24 cellular contexts compared by ENCODE assay signal in the genomic region with DNA sequence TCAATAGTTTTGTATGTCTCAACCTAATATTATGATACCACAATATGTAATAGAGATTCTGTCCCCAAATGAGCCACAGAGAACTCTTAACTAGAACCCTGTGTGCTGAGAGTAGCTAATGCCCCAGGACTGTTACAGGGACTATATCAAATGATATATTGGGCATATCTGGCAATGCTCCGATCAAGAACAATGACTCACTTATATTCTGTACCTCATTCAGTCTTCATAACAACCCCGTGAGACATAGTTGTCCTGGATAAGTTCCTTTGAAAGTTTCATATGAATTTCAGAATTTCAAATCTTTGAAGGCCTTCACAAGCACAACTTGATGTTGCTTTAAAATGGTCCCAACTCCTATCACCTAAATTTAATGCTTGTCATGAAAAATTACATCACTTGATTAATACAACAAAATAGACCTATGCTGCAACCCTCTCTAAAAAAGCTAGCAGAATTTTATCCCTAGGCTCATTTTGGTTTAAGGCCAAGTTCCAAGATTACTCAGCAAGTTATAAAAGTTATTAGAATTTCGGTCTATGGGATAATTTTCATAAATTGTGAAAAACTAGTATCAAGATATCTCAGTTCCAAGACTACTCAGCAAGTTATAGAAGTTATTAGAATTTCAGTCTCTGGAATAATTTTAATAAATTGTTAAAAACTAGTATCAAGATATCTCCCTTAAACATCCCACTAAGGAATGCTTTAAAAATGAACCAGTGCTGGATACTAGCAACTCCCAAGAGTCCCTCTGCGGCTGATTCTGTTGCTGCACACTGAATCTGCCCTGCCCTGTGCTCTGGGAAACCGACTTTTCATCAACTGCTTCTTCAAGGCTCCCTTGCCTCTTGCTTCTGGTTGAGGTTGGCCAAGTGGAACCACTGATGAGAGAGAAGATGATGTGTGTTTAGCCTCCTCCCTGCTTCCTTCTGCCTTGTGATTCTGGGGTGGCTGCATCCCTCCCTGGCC. TPM values are rescaled to one million over a fixed set of nuclear protein-coding genes. Genes with fewer than 3 reads are reported as not detected.
DNase-seq lines count a peak whose midpoint lies in the region; ATAC-seq, FAIRE-seq and TF ChIP-seq lines count a peak whose summit lies in the region.
"Had no signal": no experiment of that assay in that cellular context is flagged by ENCODE, and none has a peak within 500 bp of the region (broad histone marks: within the 10 kb centered on the region; RNA-seq: fewer than 3 reads in every experiment).

No MANE protein-coding gene starts in this region.

- H3K4me3 ChIP-seq in A549 (no peak overlapping the region), lower lobe of right lung (no peak overlapping the region)
- H3K4me3 ChIP-seq: heart left ventricle, prostate gland, tibial artery had no signal

- no peak for DNase-seq in A549 (ENCODE audit: low read depth in 1 of 2, low spot score in 1 of 2)
- peak; percentile 47 for DNase-seq in HT1080 (ENCODE audit: low read depth)
- peak; percentile 57 for DNase-seq in epidermal melanocyte (ENCODE audit: insufficient read length, low spot score)
- DNase-seq in lower lobe of right lung: no peak
- DNase-seq in HK-2 (ENCODE audit: unreplicated experiment): no peak
- DNase-seq in superior temporal gyrus (ENCODE audit: extremely low spot score): no peak
- DNase-seq in GM10266 (ENCODE audit: extremely low spot score): no peak
- DNase-seq: activated CD8-positive, alpha-beta T cell treated with anti-CD3 and anti-CD28 coated beads, Interleukin-2, amount 10 ng/mL, durations not matched to agents 7 days and 5 days; activated T-cell treated with anti-CD3 and anti-CD28 coated beads, Interleukin-2, amount 50 U/mL, for 48 hours; CD8-positive, alpha-beta T cell; DND-41; GOT3; NCI-H1930; NCI-H446 treated with DMSO at 0.1 percent for 48 hours; NK-92 treated with Interleukin-12 subunit alpha and Interleukin-12 subunit beta, amount 100 ng/mL, for 24 hours; stimulated activated CD4-positive, alpha-beta T cell treated with anti-CD3 and anti-CD28 coated beads, Interleukin-12 subunit alpha, Interleukin-12 subunit beta, amount 100 ng/mL, for 4 hours; T-helper 1 cell; tibial artery; WERI-Rb-1 had no signal

- intact Hi-C loops in lower lobe of right lung (cut with DNase I): no loop called here

- TF ChIP-seq POLR2A in A549 (IDR thresholded peaks at IDR 0.05; ENCODE audit: low read length): no peak

- no peak for FAIRE-seq in A549 (lab: Jason Lieb, UNC)
- FAIRE-seq: bronchial epithelial cell had no signal

- H3K4me1 ChIP-seq in A549 (peaks cover 46% of the 10 kb centered on the region), lower lobe of right lung (peaks cover 11% of the 10 kb centered on the region)
- H3K4me1 ChIP-seq: prostate gland had no signal

- H3K9me3 ChIP-seq in A549 (no peaks in the 10 kb centered on the region), lower lobe of right lung (no peaks in the 10 kb centered on the region)
- H3K9me3 ChIP-seq: heart left ventricle, prostate gland, tibial artery had no signal

- no peaks in the 10 kb centered on the region for H3K27me3 ChIP-seq in lower lobe of right lung (ENCODE audit: low read depth)
- H3K27me3 ChIP-seq: heart left ventricle, tibial artery had no signal

- TF ChIP-seq CTCF in A549 (IDR thresholded peaks at IDR 0.05) (no peak), lower lobe of right lung (IDR thresholded peaks at IDR 0.05) (no peak), GM10266 (IDR thresholded peaks at IDR 0.05; ENCODE audit: control insufficient read depth, insufficient read depth, low read depth, missing control alignments) (no peak)

- TF ChIP-seq RAD21 in A549 (conservative IDR thresholded peaks at IDR 0.05 in 1 of 2, IDR thresholded peaks at IDR 0.05 in 1 of 2): no peak

- POLR2A ChIA-PET in A549 (lab: Yijun Ruan, JAX): no interaction called here

- H3K36me3 ChIP-seq in lower lobe of right lung: no peaks in the 10 kb centered on the region
- H3K36me3 ChIP-seq: heart left ventricle, prostate gland, tibial artery, WERI-Rb-1 had no signal

- CTCF ChIA-PET in A549 (lab: Yijun Ruan, JAX): interaction anchor here (0.6 to 1.9 kb wide), 2 partner anchors 48 to 486 kb away, joined by 3 to 4 read pairs; no protein-coding TSS in a partner anchor

- 78% methylated on average over 5 of the region's 5 CpGs for WGBS in A549 (ENCODE audit: missing lambda C conversion rate)

- H3K27ac ChIP-seq in A549: peak overlapping the region; percentile 73 to 75; a peak in 4 of 6 replicates
- peak overlapping the region; percentile 28 for H3K27ac ChIP-seq in lower lobe of right lung
- H3K27ac ChIP-seq: prostate gland, tibial artery, WERI-Rb-1 had no signal

- peak overlapping the region; percentile 69; the same call in 1 of the 3 replicates for H3K4me2 ChIP-seq in A549

- ATAC-seq in A549 (no peak), lower lobe of right lung (no peak), GM21723 (IDR thresholded peaks at IDR 0.05; ENCODE audit: unreplicated experiment) (no peak)
- ATAC-seq: activated CD8-positive, alpha-beta T cell treated with anti-CD3 and anti-CD28 coated beads, Interleukin-2, amount 10 ng/mL, durations not matched to agents 7 days and 5 days; activated naive CD4-positive, alpha-beta T cell treated with anti-CD3 and anti-CD28 coated beads, Interleukin-2, amount 50 U/mL, for 72 hours; CD8-positive, alpha-beta T cell had no signal

- TF ChIP-seq EP300 in A549 (IDR thresholded peaks at IDR 0.05): no peak

TF ChIP-seq in A549, 52 proteins besides CTCF, POLR2A, EP300 and RAD21:
- TF ChIP-seq CHD2 (IDR thresholded peaks at IDR 0.05; ENCODE audit: low read length, partially characterized antibody) (no peak), MAZ (IDR thresholded peaks at IDR 0.05; ENCODE audit: borderline replicate concordance, low read depth, low read length) (no peak), BHLHE40 (IDR thresholded peaks at IDR 0.05; ENCODE audit: low read depth, low read length) (no peak), KDM5A (IDR thresholded peaks at IDR 0.05) (no peak), CBX2 (IDR thresholded peaks at IDR 0.05; ENCODE audit: borderline replicate concordance, low read depth) (no peak), HDAC2 (IDR thresholded peaks at IDR 0.05) (no peak), SREBF2 (IDR thresholded peaks at IDR 0.05) (no peak), HEYL (CRISPR knock-in tag; IDR thresholded peaks at IDR 0.05) (no peak), PHF8 (IDR thresholded peaks at IDR 0.05; ENCODE audit: borderline replicate concordance, low read depth) (no peak), HOXB13 (CRISPR knock-in tag; IDR thresholded peaks at IDR 0.05; ENCODE audit: low read depth) (no peak)
- TF ChIP-seq, protein P1, sequence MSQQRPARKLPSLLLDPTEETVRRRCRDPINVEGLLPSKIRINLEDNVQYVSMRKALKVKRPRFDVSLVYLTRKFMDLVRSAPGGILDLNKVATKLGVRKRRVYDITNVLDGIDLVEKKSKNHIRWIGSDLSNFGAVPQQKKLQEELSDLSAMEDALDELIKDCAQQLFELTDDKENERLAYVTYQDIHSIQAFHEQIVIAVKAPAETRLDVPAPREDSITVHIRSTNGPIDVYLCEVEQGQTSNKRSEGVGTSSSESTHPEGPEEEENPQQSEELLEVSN (IDR thresholded peaks at IDR 0.05; ENCODE audit: borderline replicate concordance, low read depth): no peak
- TF ChIP-seq, protein P2, sequence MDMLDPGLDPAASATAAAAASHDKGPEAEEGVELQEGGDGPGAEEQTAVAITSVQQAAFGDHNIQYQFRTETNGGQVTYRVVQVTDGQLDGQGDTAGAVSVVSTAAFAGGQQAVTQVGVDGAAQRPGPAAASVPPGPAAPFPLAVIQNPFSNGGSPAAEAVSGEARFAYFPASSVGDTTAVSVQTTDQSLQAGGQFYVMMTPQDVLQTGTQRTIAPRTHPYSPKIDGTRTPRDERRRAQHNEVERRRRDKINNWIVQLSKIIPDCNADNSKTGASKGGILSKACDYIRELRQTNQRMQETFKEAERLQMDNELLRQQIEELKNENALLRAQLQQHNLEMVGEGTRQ (IDR thresholded peaks at IDR 0.05): no peak
- TF ChIP-seq, protein P3, sequence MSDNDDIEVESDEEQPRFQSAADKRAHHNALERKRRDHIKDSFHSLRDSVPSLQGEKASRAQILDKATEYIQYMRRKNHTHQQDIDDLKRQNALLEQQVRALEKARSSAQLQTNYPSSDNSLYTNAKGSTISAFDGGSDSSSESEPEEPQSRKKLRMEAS (IDR thresholded peaks at IDR 0.05): no peak

RNA-seq across cellular contexts. Expression of gene ANXA3, which starts 6.0 kb away (rescaled TPM):
- polyA plus RNA-seq in A549 (2011; rRNA removed): 126 and 145 TPM in 2 replicates
- 54.5 and 58.1 TPM in 2 replicates for polyA plus RNA-seq in A549 (2012; cell fraction: cytosol; rRNA removed)
- polyA plus RNA-seq in A549 (2012; cell fraction: nucleus; rRNA removed): 33.3 and 44.8 TPM in 2 replicates
- polyA plus RNA-seq in A549 (2017; fragmentation: RNase III; extraction: RNeasy Plus Mini Kit Qiagen cat#74134 plus additional on column Dnase treatment): 134 to 169 TPM (median 162 TPM) in 3 replicates
- polyA minus RNA-seq in A549 (2011; rRNA and poly(A)+ RNA removed): 56.9 and 61.0 TPM in 2 replicates
- 102 and 112 TPM in 2 replicates for total RNA-seq in HT1080 (2014; rRNA removed; shearing (Covaris generic))
- 62.2 and 71.6 TPM in 2 replicates for polyA plus RNA-seq in HT1080 (2015; cell fraction: cytosol; rRNA removed)
- polyA plus RNA-seq in HT1080 (2015; cell fraction: nucleus; rRNA removed): 87.5 and 105 TPM in 2 replicates
- 148 TPM for total RNA-seq in lower lobe of right lung
- total RNA-seq: CD8-positive, alpha-beta T cell had no signal

Comparison
In these comparisons a context has a peak if more than half of its experiments do, and no peak if none do; other contexts are left out.
1. DNase-seq: peak in HT1080 (single experiment) and epidermal melanocyte (single experiment); none in A549 (0 of 2), lower lobe of right lung (single experiment), HK-2 (single experiment), superior temporal gyrus (single experiment) and GM10266 (single experiment).